In genomic region chr5:154601014-154601413, GRCh38 we compare ENCODE assay signal across 10 cellular contexts.
"Had no signal": no experiment of that assay in that cellular context is flagged by ENCODE, and none has a peak within 500 bp of the region (broad histone marks: within the 10 kb centered on the region; RNA-seq: fewer than 3 reads in every experiment).

No MANE protein-coding gene starts in this region.

- DNase-seq: GM23248, GOT3, H7, H9, HCEC 1CT, HFFc6 had no signal

- H3K4me2 ChIP-seq: GM23338 had no signal

- H3K4me1 ChIP-seq: HAP-1 had no signal

- H3K4me3 ChIP-seq: GM23248, GM23338, HAP-1 had no signal

- H2AFZ ChIP-seq: GM23248, GM23338 had no signal

- H3K9me3 ChIP-seq: HAP-1 had no signal

- H3K9ac ChIP-seq: GM23248 had no signal

- H3K36me3 ChIP-seq: HAP-1 had no signal

- ATAC-seq: GM23338, HCT116 had no signal

- FAIRE-seq: H54 had no signal

- H3K27ac ChIP-seq: GM23248 had no signal
